14 cellular contexts compared by ENCODE assay signal in genomic region chr13:98321356-98321755, GRCh38.
DNase-seq lines count a peak whose midpoint lies in the region; ATAC-seq, FAIRE-seq and TF ChIP-seq lines count a peak whose summit lies in the region.
"Had no signal": no experiment of that assay in that cellular context is flagged by ENCODE, and none has a peak within 500 bp of the region (broad histone marks: within the 10 kb centered on the region; RNA-seq: fewer than 3 reads in every experiment).

No MANE protein-coding gene starts in this region.

- no peak overlapping the region for H3K27ac ChIP-seq in K562 (ENCODE audit: extremely low read depth, low read depth, low read length)
- H3K27ac ChIP-seq: C4-2B had no signal

- H3K4me1 ChIP-seq in K562 (replicated peaks in 1 of 2; ENCODE audit: control insufficient read depth in 2 of 2, insufficient read depth in 2 of 2, low read length in 2 of 2) (no peaks in the 10 kb centered on the region), BE2C (peaks cover 1% of the 10 kb centered on the region; the same call in 1 of the 2 replicates)

- H3K4me3 Mint-ChIP-seq in type B pancreatic cell = peak overlapping the region; percentile 74
- no peak overlapping the region for H3K4me3 Mint-ChIP-seq in activated CD4-positive, alpha-beta memory T cell treated with anti-CD3 and anti-CD28 coated beads, Interleukin-2, amount 10 ng/mL, durations not matched to agents 7 days and 5 days
- H3K4me3 Mint-ChIP-seq: B cell; CD8-positive, alpha-beta T cell had no signal

- TF ChIP-seq EP300 in K562 (IDR thresholded peaks at IDR 0.05; ENCODE audit: low read length) = no peak

- WGBS in K562 (ENCODE audit: insufficient coverage, low coverage, missing lambda C conversion rate) = 2% methylated on average over 4 of the region's 4 CpGs

- H4K20me1 ChIP-seq in K562 (replicated peaks; ENCODE audit: control insufficient read depth, insufficient read depth, low read length) = no peaks in the 10 kb centered on the region

- in situ Hi-C loops in K562 (cut with MboI) = no loop called here

- H3K36me3 Mint-ChIP-seq in type B pancreatic cell = peaks cover 28% of the 10 kb centered on the region
- H3K36me3 Mint-ChIP-seq in activated CD4-positive, alpha-beta memory T cell treated with anti-CD3 and anti-CD28 coated beads, Interleukin-2, amount 10 ng/mL, durations not matched to agents 7 days and 5 days (ENCODE audit: low read depth) = no peaks in the 10 kb centered on the region
- H3K36me3 Mint-ChIP-seq: CD8-positive, alpha-beta T cell had no signal

- ATAC-seq in K562 = no peak
- ATAC-seq: CD8-positive, alpha-beta T cell had no signal

- TF ChIP-seq POLR2A in K562 (conservative IDR thresholded peaks at IDR 0.05) = no peak

- peaks cover 10% of the 10 kb centered on the region for H3K9me3 Mint-ChIP-seq in type B pancreatic cell
- no peaks in the 10 kb centered on the region for H3K9me3 Mint-ChIP-seq in activated CD4-positive, alpha-beta memory T cell treated with anti-CD3 and anti-CD28 coated beads, Interleukin-2, amount 10 ng/mL, durations not matched to agents 7 days and 5 days
- H3K9me3 Mint-ChIP-seq: CD8-positive, alpha-beta T cell had no signal

- TF ChIP-seq CTCF in K562 (IDR thresholded peaks at IDR 0.05 in 2 of 3, conservative IDR thresholded peaks at IDR 0.05 in 1 of 3; ENCODE audit: insufficient read depth in 2 of 3, low read depth in 1 of 3, low read length in 3 of 3) (no peak), type B pancreatic cell (conservative IDR thresholded peaks at IDR 0.05) (no peak), BE2C (IDR thresholded peaks at IDR 0.05; ENCODE audit: low read depth, low read length) (no peak)

- H3K4me1 Mint-ChIP-seq in type B pancreatic cell (ENCODE audit: unreplicated experiment) = peaks cover 47% of the 10 kb centered on the region
- no peaks in the 10 kb centered on the region for H3K4me1 Mint-ChIP-seq in activated CD4-positive, alpha-beta memory T cell treated with anti-CD3 and anti-CD28 coated beads, Interleukin-2, amount 10 ng/mL, durations not matched to agents 7 days and 5 days
- H3K4me1 Mint-ChIP-seq: B cell had no signal

- H3K9ac ChIP-seq in K562 (ENCODE audit: insufficient read depth in 1 of 2, low read depth in 2 of 2, low read length in 2 of 2) = no peak overlapping the region

- H3K4me2 ChIP-seq in K562 (ENCODE audit: insufficient read depth, low read length) = no peak overlapping the region

- CTCF ChIA-PET in HEK293T (lab: Yijun Ruan, JAX) = no interaction called here
- CTCF ChIA-PET in K562 (lab: Yijun Ruan, JAX; ENCODE audit: low intra/inter-chr PET ratio) = no interaction called here
- CTCF ChIA-PET in activated CD4-positive, alpha-beta memory T cell treated with anti-CD3 and anti-CD28 coated beads, Interleukin-2, amount 10 ng/mL, durations not matched to agents 7 days and 5 days (lab: Charles Lee) = no interaction called here

- peaks cover 0 to 30% of the 10 kb centered on the region in 2 experiments; a peak in 3 of 5 replicates for H3K27me3 ChIP-seq in K562 (ENCODE audit: control insufficient read depth in 2 of 2, insufficient read depth in 2 of 2, low read length in 2 of 2)
- no peaks in the 10 kb centered on the region for H3K27me3 ChIP-seq in BE2C

- no peak for FAIRE-seq in K562 (lab: Jason Lieb, UNC)
- FAIRE-seq: A204.1 had no signal

- H3K36me3 ChIP-seq in K562 (ENCODE audit: control insufficient read depth, insufficient read depth, low read length) = no peaks in the 10 kb centered on the region
- H3K36me3 ChIP-seq in BE2C = no peaks in the 10 kb centered on the region

- H3K9me3 ChIP-seq in K562 (replicated peaks; ENCODE audit: control insufficient read depth, insufficient read depth, low read depth, low read length) (no peaks in the 10 kb centered on the region), BE2C (no peaks in the 10 kb centered on the region)

- peak overlapping the region; percentile 92 for H3K27ac Mint-ChIP-seq in type B pancreatic cell
- no peak overlapping the region for H3K27ac Mint-ChIP-seq in activated CD4-positive, alpha-beta memory T cell treated with anti-CD3 and anti-CD28 coated beads, Interleukin-2, amount 10 ng/mL, durations not matched to agents 7 days and 5 days
- H3K27ac Mint-ChIP-seq: B cell; CD8-positive, alpha-beta T cell had no signal

- DNase-seq in HEK293T (ENCODE audit: extremely low spot score) (no peak), K562 (ENCODE audit: extremely low read depth in 1 of 4, low spot score in 3 of 4) (no peak), islet precursor cell (peak; percentile 54), type B pancreatic cell (ENCODE audit: extremely low spot score, unreplicated experiment) (no peak), BE2C (no peak), NCI-H2107 (lab: John Stamatoyannopoulos, UW) (no peak)
- no peak for DNase-seq in activated CD4-positive, alpha-beta memory T cell treated with anti-CD3 and anti-CD28 coated beads, Interleukin-2, amount 10 ng/mL, durations not matched to agents 7 days and 5 days
- DNase-seq: CD8-positive, alpha-beta T cell; COR-L47; DMS53; HCEC 1CT had no signal

- H3K27me3 Mint-ChIP-seq in type B pancreatic cell = no peaks in the 10 kb centered on the region
- peaks cover 7% of the 10 kb centered on the region for H3K27me3 Mint-ChIP-seq in activated CD4-positive, alpha-beta memory T cell treated with anti-CD3 and anti-CD28 coated beads, Interleukin-2, amount 10 ng/mL, durations not matched to agents 7 days and 5 days

- no peaks in the 10 kb centered on the region for H3K9me1 ChIP-seq in K562 (ENCODE audit: control insufficient read depth, insufficient read depth, low read length)

- no peaks in the 10 kb centered on the region for H3K79me2 ChIP-seq in K562 (ENCODE audit: control insufficient read depth, insufficient read depth, low read length)

- POLR2A ChIA-PET in HEK293T (lab: Yijun Ruan, JAX) = no interaction called here
- POLR2A ChIA-PET in K562 (lab: Yijun Ruan, JAX) = no interaction called here
- POLR2A ChIA-PET in activated CD4-positive, alpha-beta memory T cell treated with anti-CD3 and anti-CD28 coated beads, Interleukin-2, amount 10 ng/mL, durations not matched to agents 7 days and 5 days (lab: Charles Lee) = no interaction called here

- intact Hi-C loops in K562 (cut with micrococcal nuclease) = no loop called here

- H2AFZ ChIP-seq in K562 (ENCODE audit: low read depth, low read length) = no peak overlapping the region

- H3K4me3 ChIP-seq in K562 (no peak overlapping the region), BE2C (ENCODE audit: low read depth, low read length) (no peak overlapping the region)

- no TSS peak for BruUV-seq in K562 (replicated peaks; lab: Mats Ljungman, UMichigan)

- TF ChIP-seq RAD21 in K562 (CRISPR knock-in tag; conservative IDR thresholded peaks at IDR 0.05 in 1 of 2, IDR thresholded peaks at IDR 0.05 in 1 of 2) = no peak

TF ChIP-seq in HEK293T, 16 proteins besides CTCF, POLR2A, EP300 and RAD21:
- TF ChIP-seq L3MBTL2 (conservative IDR thresholded peaks at IDR 0.05) (no peak), SUZ12 (IDR thresholded peaks at IDR 0.05) (no peak), NFRKB (IDR thresholded peaks at IDR 0.05) (no peak), ZNF384 (IDR thresholded peaks at IDR 0.05) (no peak), ARNT (IDR thresholded peaks at IDR 0.05) (no peak), ELF4 (IDR thresholded peaks at IDR 0.05) (no peak), PKNOX1 (IDR thresholded peaks at IDR 0.05) (peak; percentile 45), CTBP1 (IDR thresholded peaks at IDR 0.05; ENCODE audit: borderline replicate concordance) (no peak)

TF ChIP-seq in K562, 482 proteins besides CTCF, POLR2A, EP300 and RAD21:
- TF ChIP-seq ZNF232 (CRISPR knock-in tag; IDR thresholded peaks at IDR 0.05) (no peak), ZNF143 (CRISPR knock-in tag; IDR thresholded peaks at IDR 0.05) (no peak), FOXK2 (conservative IDR thresholded peaks at IDR 0.05 in 1 of 2, IDR thresholded peaks at IDR 0.05 in 1 of 2; ENCODE audit: low read depth in 2 of 2) (no peak), MEIS2 (IDR thresholded peaks at IDR 0.05; ENCODE audit: partially characterized antibody) (peak; percentile 28), ZKSCAN3 (CRISPR knock-in tag; IDR thresholded peaks at IDR 0.05) (no peak), MXD1 (CRISPR knock-in tag; IDR thresholded peaks at IDR 0.05; ENCODE audit: borderline replicate concordance, poor library complexity, severe bottlenecking) (no peak), ZNF408 (CRISPR knock-in tag; IDR thresholded peaks at IDR 0.05; ENCODE audit: low read depth) (no peak), E4F1 (CRISPR knock-in tag; IDR thresholded peaks at IDR 0.05; ENCODE audit: borderline replicate concordance) (no peak), ATF1 (CRISPR knock-in tag; IDR thresholded peaks at IDR 0.05) (no peak), ATF1 (tag; IDR thresholded peaks at IDR 0.05) (no peak)
